21 cellular contexts compared by ENCODE assay signal in genomic region chr19:30888937-30889336, GRCh38.
"Had no signal": no experiment of that assay in that cellular context is flagged by ENCODE, and none has a peak within 500 bp of the region (broad histone marks: within the 10 kb centered on the region; RNA-seq: fewer than 3 reads in every experiment).

No MANE protein-coding gene starts in this region.

- H3K27ac ChIP-seq: colonic mucosa, foreskin keratinocyte, gastroesophageal sphincter, heart left ventricle, hepatocyte, left lung, lower lobe of right lung had no signal

- H3K27ac Mint-ChIP-seq: dendritic cell treated with granulocyte-macrophage colony-stimulating factor and Interleukin-4, amounts not matched to agents 40 ng/mL and 50 ng/mL, for 4 days; effector memory CD8-positive, alpha-beta T cell; immature natural killer cell; mesothelial cell of epicardium; naive B cell; naive thymus-derived CD8-positive, alpha-beta T cell had no signal

- H3K4me1 ChIP-seq: colonic mucosa, esophagus muscularis mucosa, foreskin keratinocyte, gastroesophageal sphincter, left lung, lower lobe of right lung had no signal

- H3K4me1 Mint-ChIP-seq: mesothelial cell of epicardium; naive B cell; naive thymus-derived CD8-positive, alpha-beta T cell had no signal

- H3K4me3 ChIP-seq: colonic mucosa, esophagus muscularis mucosa, gastroesophageal sphincter, heart left ventricle, hepatocyte, left lung, lower lobe of right lung, mucosa of descending colon had no signal

- H3K27me3 ChIP-seq: colonic mucosa, foreskin keratinocyte, hepatocyte, left lung had no signal

- H3K9me3 Mint-ChIP-seq: dendritic cell treated with granulocyte-macrophage colony-stimulating factor and Interleukin-4, amounts not matched to agents 40 ng/mL and 50 ng/mL, for 4 days; effector memory CD8-positive, alpha-beta T cell; immature natural killer cell; mesothelial cell of epicardium; naive thymus-derived CD8-positive, alpha-beta T cell had no signal

- H3K36me3 Mint-ChIP-seq: immature natural killer cell; mesothelial cell of epicardium; naive B cell; naive thymus-derived CD8-positive, alpha-beta T cell had no signal

- H3K9me3 ChIP-seq: colonic mucosa, esophagus muscularis mucosa, gastroesophageal sphincter, heart left ventricle, left lung, lower lobe of right lung, mucosa of descending colon had no signal

- H3K4me3 Mint-ChIP-seq: dendritic cell treated with granulocyte-macrophage colony-stimulating factor and Interleukin-4, amounts not matched to agents 40 ng/mL and 50 ng/mL, for 4 days; effector memory CD8-positive, alpha-beta T cell; immature natural killer cell; mesothelial cell of epicardium; naive thymus-derived CD8-positive, alpha-beta T cell had no signal

- DNase-seq: colonic mucosa; cortex of kidney; effector CD8-positive, alpha-beta T cell; effector memory CD8-positive, alpha-beta T cell; foreskin keratinocyte; heart left ventricle; hypothalamus; immature natural killer cell; left cardiac atrium; left lung; left ventricle myocardium superior; lower lobe of right lung; mesenchymal stem cell; mucosa of descending colon; naive B cell; naive thymus-derived CD8-positive, alpha-beta T cell had no signal

- H3K27me3 Mint-ChIP-seq: naive B cell had no signal

- H3K4me2 ChIP-seq: hepatocyte had no signal

- H3K36me3 ChIP-seq: colonic mucosa, esophagus muscularis mucosa, gastroesophageal sphincter, heart left ventricle, left lung, lower lobe of right lung had no signal

- H2AFZ ChIP-seq: hepatocyte had no signal

- H3K79me2 ChIP-seq: hepatocyte had no signal
